ENCODE assay signal across 8 cellular contexts in genomic region chr20:36344517-36345132, GRCh38.
DNase-seq lines count a peak whose midpoint lies in the region; ATAC-seq lines count a peak whose summit lies in the region.

No MANE protein-coding gene starts in this region.

- no peak for ATAC-seq in HG02938 (IDR thresholded peaks at IDR 0.05; ENCODE audit: unreplicated experiment)

- no peaks in the 10 kb centered on the region for H3K9me3 ChIP-seq in adipocyte (ENCODE audit: control insufficient read depth, low read length)

- peaks cover 38% of the 10 kb centered on the region for H3K27me3 ChIP-seq in adipocyte (replicated peaks; ENCODE audit: control insufficient read depth, insufficient read depth, low read length)

- no peak overlapping the region for H3K4me3 ChIP-seq in adipocyte (ENCODE audit: low read length)

- no peak overlapping the region for H3K9ac ChIP-seq in adipocyte (ENCODE audit: low read length)

- H3K4me1 ChIP-seq in adipocyte (ENCODE audit: control insufficient read depth, insufficient read depth, low read length) = no peaks in the 10 kb centered on the region

- DNase-seq in AG20443 (ENCODE audit: low spot score) (peak; percentile 80), HPDE6-E6E7 (ENCODE audit: extremely low spot score) (peak; percentile 91), adipocyte (ENCODE audit: low read depth) (peak; percentile 75), kidney glomerular epithelial cell (lab: John Stamatoyannopoulos, UW) (peak; percentile 39), NCI-H1436 treated with DMSO at 0.1 percent for 48 hours (lab: John Stamatoyannopoulos, UW) (no peak), NCI-H524 (lab: John Stamatoyannopoulos, UW) (no peak), NCI-H82 (lab: John Stamatoyannopoulos, UW) (no peak)

- H3K36me3 ChIP-seq in adipocyte (ENCODE audit: control insufficient read depth, insufficient read depth, low read length, severe bottlenecking) = no peaks in the 10 kb centered on the region

Comparison
In these comparisons a context has a peak if more than half of its experiments do, and no peak if none do; other contexts are left out.
1. DNase-seq: peak in AG20443 (single experiment), HPDE6-E6E7 (single experiment), adipocyte (single experiment) and kidney glomerular epithelial cell (single experiment); none in NCI-H1436 treated with DMSO at 0.1 percent for 48 hours (single experiment), NCI-H524 (0 of 2) and NCI-H82 (single experiment).